In the genomic region with DNA sequence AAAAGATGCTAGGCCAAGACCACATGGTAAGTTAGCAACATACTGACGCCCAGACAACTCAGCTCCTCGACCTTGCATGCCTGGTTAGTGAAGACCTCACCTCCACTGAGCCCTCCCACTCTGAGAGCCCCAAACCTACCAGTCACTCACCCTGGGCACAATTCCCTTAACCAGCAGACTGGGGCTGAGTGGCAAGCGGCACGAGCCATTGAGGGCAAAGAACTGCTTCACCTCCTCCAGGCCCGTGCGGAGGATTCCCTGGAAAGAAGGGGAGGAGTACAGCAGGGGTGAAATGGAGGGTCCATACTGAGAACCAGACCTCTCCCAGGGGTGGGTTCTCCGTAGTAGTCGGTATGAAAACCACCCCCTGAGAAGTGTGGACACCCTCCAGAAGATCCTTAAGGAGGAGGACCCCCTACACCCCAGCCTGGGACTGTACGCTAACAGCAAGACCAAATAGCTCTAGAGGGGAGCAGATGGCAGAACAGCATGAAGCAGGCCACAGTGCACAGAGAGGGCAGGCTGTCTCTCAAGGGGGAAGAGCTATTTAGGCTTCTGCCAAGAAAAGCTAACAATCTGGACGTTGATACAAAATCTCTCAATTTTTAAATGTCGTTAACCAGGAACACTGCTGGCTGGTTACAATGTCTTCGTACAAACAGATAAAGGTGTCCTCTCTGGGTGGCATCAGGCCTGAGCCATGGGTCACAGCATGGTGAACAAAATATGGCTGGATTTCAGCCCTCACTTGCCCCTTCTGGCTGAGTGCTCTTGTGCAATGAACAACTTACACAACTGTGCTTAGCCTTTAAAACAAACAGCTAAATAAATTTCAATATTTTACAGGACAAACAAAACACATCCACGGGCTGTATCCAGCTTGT, we compare ENCODE assay signal across 13 cellular contexts. TPM values are rescaled to one million over a fixed set of nuclear protein-coding genes. Genes with fewer than 3 reads are reported as not detected.
DNase-seq lines count a peak whose midpoint lies in the region; ATAC-seq and TF ChIP-seq lines count a peak whose summit lies in the region.
"Had no signal": no experiment of that assay in that cellular context is flagged by ENCODE, and none has a peak within 500 bp of the region (broad histone marks: within the 10 kb centered on the region; RNA-seq: fewer than 3 reads in every experiment).

No MANE protein-coding gene starts in this region.

- H3K27ac ChIP-seq in epithelial cell of prostate (peak overlapping the region; percentile 89), mesenchymal stem cell (ENCODE audit: low read length, poor library complexity, severe bottlenecking) (no peak overlapping the region), thyroid gland (peak overlapping the region in 2 of 3 donors; percentile 15 to 44)

- H3K9ac ChIP-seq in mesenchymal stem cell (ENCODE audit: low read length), result peak overlapping the region; percentile 50

- no peak for TF ChIP-seq CTCF in thyroid gland (IDR thresholded peaks at IDR 0.05)

- H3K4me1 ChIP-seq in mesenchymal stem cell (ENCODE audit: control insufficient read depth, insufficient read depth, low read depth, low read length), result peaks cover 8% of the 10 kb centered on the region
- peaks cover 6 to 24% of the 10 kb centered on the region in 2 donors for H3K4me1 ChIP-seq in thyroid gland

- WGBS in mesenchymal stem cell, result 94% methylated on average over 12 of the region's 13 CpGs
- 74 to 80% methylated on average over 13 of the region's 13 CpGs for WGBS in thyroid gland, 2 donors

- H3K4me3 ChIP-seq in mesenchymal stem cell (ENCODE audit: insufficient read depth in 1 of 2, low read depth in 1 of 2, low read length in 2 of 2) (peak overlapping the region in 1 of 2 experiments; percentile 31), thyroid gland (replicated peaks in 1 of 3) (no peak overlapping the region)

- H3K9me3 Mint-ChIP-seq in activated CD4-positive, alpha-beta T cell treated with anti-CD3 and anti-CD28 coated beads for 36 hours (ENCODE audit: low read depth), result no peaks in the 10 kb centered on the region
- H3K9me3 Mint-ChIP-seq: natural killer cell treated with Interleukin-12 subunit alpha and Interleukin-12 subunit beta and Interleukin-15 and Interleukin-18, amount 100 ng/mL, for 72 hours had no signal

- DNase-seq in activated CD4-positive, alpha-beta T cell treated with anti-CD3 and anti-CD28 coated beads for 36 hours, result no peak
- DNase-seq in activated CD4-positive, alpha-beta T cell treated with anti-CD3 and anti-CD28 coated beads, Interleukin-2, amount 50 U/mL, for 4 hours, result no peak
- DNase-seq in epithelial cell of prostate (ENCODE audit: low read depth, low spot score) (no peak), mesenchymal stem cell (no peak), thyroid gland (no peak), NCI-H1436 (lab: John Stamatoyannopoulos, UW) (no peak)
- no peak for DNase-seq in stimulated activated CD8-positive, alpha-beta memory T cell treated with anti-CD3 and anti-CD28 coated beads, Interleukin-4, amount 100 ng/mL, for 48 hours
- DNase-seq: 8988T; DMS153; NCI-H2029 treated with DMSO at 0.1 percent for 48 hours; stimulated activated naive CD4-positive, alpha-beta T cell treated with Interleukin-2 at 50 U/mL for 16 hours had no signal

- no peak overlapping the region for H3K4me2 ChIP-seq in mesenchymal stem cell (ENCODE audit: low read length, poor library complexity, severe bottlenecking)

- H2BK120ac ChIP-seq in mesenchymal stem cell (ENCODE audit: low read depth, low read length), result no peak overlapping the region

- peaks cover 44% of the 10 kb centered on the region for H3K4me1 Mint-ChIP-seq in activated CD4-positive, alpha-beta T cell treated with anti-CD3 and anti-CD28 coated beads for 36 hours

- intact Hi-C loops in activated CD4-positive, alpha-beta T cell treated with anti-CD3 and anti-CD28 coated beads for 36 hours (cut with DNase I, micrococcal nuclease), result no loop called here
- intact Hi-C loops in thyroid gland (cut with DNase I), result no loop called here

- no peaks in the 10 kb centered on the region for H3K9me3 ChIP-seq in mesenchymal stem cell (ENCODE audit: control insufficient read depth, low read length)
- no peaks in the 10 kb centered on the region for H3K9me3 ChIP-seq in thyroid gland

- H2BK5ac ChIP-seq in mesenchymal stem cell (ENCODE audit: low read depth, low read length, poor library complexity, severe bottlenecking), result no peak overlapping the region

- no peak overlapping the region for H4K8ac ChIP-seq in mesenchymal stem cell (ENCODE audit: low read length)

- CTCF ChIA-PET in activated CD4-positive, alpha-beta T cell treated with anti-CD3 and anti-CD28 coated beads for 36 hours (lab: Charles Lee), result interaction anchor here (0.7 to 31.0 kb wide), 6 partner anchors 12 to 308 kb away, joined by 3 to 910 read pairs (median 4); a partner anchor contains a TSS

- H3K27me3 Mint-ChIP-seq in activated CD4-positive, alpha-beta T cell treated with anti-CD3 and anti-CD28 coated beads for 36 hours, result no peaks in the 10 kb centered on the region
- H3K27me3 Mint-ChIP-seq: natural killer cell treated with Interleukin-12 subunit alpha and Interleukin-12 subunit beta and Interleukin-15 and Interleukin-18, amount 100 ng/mL, for 72 hours had no signal

- no peak overlapping the region for H2AFZ ChIP-seq in mesenchymal stem cell (ENCODE audit: low read depth, low read length)

- H3K27me3 ChIP-seq in mesenchymal stem cell (ENCODE audit: control insufficient read depth in 1 of 2, insufficient read depth in 1 of 2, low read length in 2 of 2), result peaks cover 0 to 8% of the 10 kb centered on the region in 2 experiments
- H3K27me3 ChIP-seq in thyroid gland, result no peaks in the 10 kb centered on the region

- no peak for ATAC-seq in activated CD4-positive, alpha-beta T cell treated with anti-CD3 and anti-CD28 coated beads for 36 hours
- ATAC-seq in HG02678 (IDR thresholded peaks at IDR 0.05; ENCODE audit: unreplicated experiment), result no peak
- ATAC-seq: natural killer cell treated with Interleukin-12 subunit alpha and Interleukin-12 subunit beta and Interleukin-15 and Interleukin-18, amount 100 ng/mL, for 72 hours had no signal

- H3K27ac Mint-ChIP-seq in activated CD4-positive, alpha-beta T cell treated with anti-CD3 and anti-CD28 coated beads for 36 hours, result peak overlapping the region; percentile 89

- no peak for TF ChIP-seq POLR2A in thyroid gland (IDR thresholded peaks at IDR 0.05)

- no peak overlapping the region for H3K4ac ChIP-seq in mesenchymal stem cell (ENCODE audit: low read depth in 1 of 2, low read length in 2 of 2)

- POLR2A ChIA-PET in activated CD4-positive, alpha-beta T cell treated with anti-CD3 and anti-CD28 coated beads for 36 hours (lab: Charles Lee), result interaction anchor here (1.4 kb wide), 1 partner anchor 50 kb away, joined by 3 read pairs; no protein-coding TSS in a partner anchor

- H2AK5ac ChIP-seq in mesenchymal stem cell (ENCODE audit: low read length, severe bottlenecking), result no peak overlapping the region

- H3K23ac ChIP-seq in mesenchymal stem cell (ENCODE audit: low read length in 2 of 2), result no peak overlapping the region

- no peak overlapping the region for H3K18ac ChIP-seq in mesenchymal stem cell (ENCODE audit: low read depth in 1 of 2, low read length in 2 of 2)

- no peaks in the 10 kb centered on the region for H3K79me1 ChIP-seq in mesenchymal stem cell (replicated peaks; ENCODE audit: low read length, poor library complexity, severe bottlenecking)

- H3K36me3 Mint-ChIP-seq in activated CD4-positive, alpha-beta T cell treated with anti-CD3 and anti-CD28 coated beads for 36 hours (ENCODE audit: low read depth), result peaks cover 45% of the 10 kb centered on the region

- H4K91ac ChIP-seq in mesenchymal stem cell (ENCODE audit: low read length), result no peak overlapping the region

- H2BK12ac ChIP-seq in mesenchymal stem cell (ENCODE audit: low read length in 2 of 2), result no peak overlapping the region

- H3K4me3 Mint-ChIP-seq in activated CD4-positive, alpha-beta T cell treated with anti-CD3 and anti-CD28 coated beads for 36 hours, result no peak overlapping the region
- H3K4me3 Mint-ChIP-seq: natural killer cell treated with Interleukin-12 subunit alpha and Interleukin-12 subunit beta and Interleukin-15 and Interleukin-18, amount 100 ng/mL, for 72 hours had no signal

- no peak overlapping the region for H2BK15ac ChIP-seq in mesenchymal stem cell (ENCODE audit: low read depth, poor library complexity, severe bottlenecking)

- H3K36me3 ChIP-seq in mesenchymal stem cell (ENCODE audit: control insufficient read depth in 1 of 2, insufficient read depth in 2 of 2, low read depth in 1 of 2, low read length in 2 of 2) (peaks cover 0 to 22% of the 10 kb centered on the region in 2 experiments), thyroid gland (peaks cover 14 to 32% of the 10 kb centered on the region in 2 donors)

- no peak overlapping the region for H3K14ac ChIP-seq in mesenchymal stem cell (ENCODE audit: low read length in 2 of 2)

RNA-seq across cellular contexts. Expression of a gene that starts 31.0 kb away (rescaled TPM):
- 10 to 100 TPM; 55.9 to 57.6 TPM for total RNA-seq in activated CD4-positive, alpha-beta T cell treated with anti-CD3 and anti-CD28 coated beads for 36 hours
- 19.9 TPM for polyA plus RNA-seq in mesenchymal stem cell (2013, experiment 1 of 2)
- polyA plus RNA-seq in mesenchymal stem cell (2013, experiment 2 of 2), result 19.0 TPM
- total RNA-seq in thyroid gland, result 10 to 100 TPM; 63.0 to 89.8 (median 66.2) TPM

RNA-seq across cellular contexts. Expression of a gene that starts 52.0 kb away (rescaled TPM):
- total RNA-seq in activated CD4-positive, alpha-beta T cell treated with anti-CD3 and anti-CD28 coated beads for 36 hours, result 10 to 100 TPM; 38.2 to 44.0 TPM
- 3.7 TPM for polyA plus RNA-seq in mesenchymal stem cell (2013, experiment 1 of 2)
- 3.8 TPM for polyA plus RNA-seq in mesenchymal stem cell (2013, experiment 2 of 2)
- 10 to 100 TPM; 19.9 to 36.9 (median 27.2) TPM for total RNA-seq in thyroid gland
